In genomic region chr20:32227744-32228688, GRCh38 we compare ENCODE assay signal across 11 cellular contexts. TPM values are rescaled to one million over a fixed set of nuclear protein-coding genes. Genes with fewer than 3 reads are reported as not detected.
DNase-seq lines count a peak whose midpoint lies in the region; TF ChIP-seq lines count a peak whose summit lies in the region.
"Had no signal": no experiment of that assay in that cellular context is flagged by ENCODE, and none has a peak within 500 bp of the region (broad histone marks: within the 10 kb centered on the region; RNA-seq: fewer than 3 reads in every experiment).

No MANE protein-coding gene starts in this region.

- CTCF ChIA-PET in HEK293 (lab: Yijun Ruan, JAX): no interaction called here

- H3K9me3 ChIP-seq in HEK293 (ENCODE audit: control insufficient read depth, insufficient read depth, low read depth, low read length) (no peaks in the 10 kb centered on the region), left ventricle myocardium inferior (replicated peaks) (no peaks in the 10 kb centered on the region), ovary (no peaks in the 10 kb centered on the region)

- no peak overlapping the region for H3K4me3 ChIP-seq in HEK293 (ENCODE audit: low read depth, low read length)
- H3K4me3 ChIP-seq in left ventricle myocardium inferior: peak overlapping the region; percentile 33
- H3K4me3 ChIP-seq in rectal smooth muscle tissue (ENCODE audit: low read length): peak overlapping the region; percentile 35
- H3K4me3 ChIP-seq in ovary: no peak overlapping the region

- no peak for TF ChIP-seq POLR2A in ovary (IDR thresholded peaks at IDR 0.05)

- POLR2A ChIA-PET in HEK293 (lab: Yijun Ruan, JAX): no interaction called here

- H3K36me3 ChIP-seq in HEK293 (ENCODE audit: control insufficient read depth in 2 of 2, insufficient read depth in 1 of 2, low read length in 2 of 2) (peaks cover 14 to 84% of the 10 kb centered on the region in 2 experiments), left ventricle myocardium inferior (peaks cover 55% of the 10 kb centered on the region), rectal smooth muscle tissue (ENCODE audit: control insufficient read depth, insufficient read depth, low read length) (peaks cover 22% of the 10 kb centered on the region), ovary (no peaks in the 10 kb centered on the region)

- H3K4me1 ChIP-seq in HEK293 (ENCODE audit: control insufficient read depth, insufficient read depth, low read length) (no peaks in the 10 kb centered on the region), left ventricle myocardium inferior (peaks cover 25% of the 10 kb centered on the region), rectal smooth muscle tissue (ENCODE audit: control insufficient read depth, insufficient read depth, low read length) (no peaks in the 10 kb centered on the region), ovary (ENCODE audit: insufficient read depth) (no peaks in the 10 kb centered on the region)

- DNase-seq in SIG-M5 (lab: John Stamatoyannopoulos, UW) (peak; percentile 66), left ventricle myocardium inferior (peak; percentile 36), ovary (no peak), midbrain (lab: John Stamatoyannopoulos, UW) (no peak)
- no peak for DNase-seq in stimulated activated CD4-positive, alpha-beta T cell treated with anti-CD3 and anti-CD28 coated beads, Interleukin-2, amount 100 ng/mL, for 24 hours
- DNase-seq: COR-L47; cortex of kidney; NCI-H187 treated with DMSO at 0.1 percent for 48 hours; stimulated activated CD4-positive, alpha-beta T cell treated with anti-CD3 and anti-CD28 coated beads, Interleukin-15, amount 100 ng/mL, for 24 hours had no signal

- 78 to 87% (median 82%) methylated on average over 22 of the region's 22 CpGs for WGBS in ovary, 3 donors

- H3K9ac ChIP-seq in rectal smooth muscle tissue (ENCODE audit: low read length): no peak overlapping the region

- no peak overlapping the region for H3K27ac ChIP-seq in HEK293 (ENCODE audit: extremely low read depth, low read depth, low read length)
- H3K27ac ChIP-seq in left ventricle myocardium inferior (replicated peaks): peak overlapping the region; percentile 91
- H3K27ac ChIP-seq in rectal smooth muscle tissue (ENCODE audit: low read depth, low read length): no peak overlapping the region
- no peak overlapping the region for H3K27ac ChIP-seq in ovary

- intact Hi-C loops in left ventricle myocardium inferior (cut with micrococcal nuclease) (no loop called here), ovary (cut with DNase I) (no loop called here)

- no peak for TF ChIP-seq EP300 in ovary (IDR thresholded peaks at IDR 0.05)

- H3K27me3 ChIP-seq in left ventricle myocardium inferior (ENCODE audit: low read depth) (no peaks in the 10 kb centered on the region), rectal smooth muscle tissue (ENCODE audit: control insufficient read depth, insufficient read depth, low read length) (no peaks in the 10 kb centered on the region), ovary (no peaks in the 10 kb centered on the region)

- no peak for TF ChIP-seq CTCF in HEK293 (tag by site-specific recombination; IDR thresholded peaks at IDR 0.05)
- TF ChIP-seq CTCF in left ventricle myocardium inferior (IDR thresholded peaks at IDR 0.05; ENCODE audit: borderline replicate concordance): no peak
- TF ChIP-seq CTCF in ovary (IDR thresholded peaks at IDR 0.05): no peak

TF ChIP-seq in HEK293, 187 proteins besides CTCF, POLR2A, EP300 and RAD21 (continues in another document):
- TF ChIP-seq PRDM4 (tag by site-specific recombination; IDR thresholded peaks at IDR 0.05) (peak; percentile 58; the same call in 1 of the 2 replicates), ZNF660 (tag by site-specific recombination; IDR thresholded peaks at IDR 0.05) (no peak), ZNF175 (tag by site-specific recombination; IDR thresholded peaks at IDR 0.05) (no peak), ZNF354C (tag by site-specific recombination; IDR thresholded peaks at IDR 0.05; ENCODE audit: borderline replicate concordance, low read depth) (no peak), ZNF658 (tag by site-specific recombination; IDR thresholded peaks at IDR 0.05) (no peak), SETDB1 (IDR thresholded peaks at IDR 0.05; ENCODE audit: insufficient read length, low read length) (no peak), OSR2 (tag by site-specific recombination; IDR thresholded peaks at IDR 0.05) (peak; percentile 39; the same call in 1 of the 2 replicates), ZNF629 (tag by site-specific recombination; IDR thresholded peaks at IDR 0.05) (no peak), ZSCAN23 (tag by site-specific recombination; IDR thresholded peaks at IDR 0.05) (no peak), TCF7L2 (IDR thresholded peaks at IDR 0.05; ENCODE audit: borderline replicate concordance, low read depth, low read length) (no peak), ZNF19 (tag by site-specific recombination; IDR thresholded peaks at IDR 0.05; ENCODE audit: low read depth) (no peak), MZF1 (tag by site-specific recombination; IDR thresholded peaks at IDR 0.05; ENCODE audit: borderline replicate concordance) (no peak), ZFP3 (tag by site-specific recombination; IDR thresholded peaks at IDR 0.05; ENCODE audit: low read depth) (no peak), REPIN1 (tag by site-specific recombination; IDR thresholded peaks at IDR 0.05; ENCODE audit: low read depth) (no peak), MEIS1 (CRISPR knock-in tag; IDR thresholded peaks at IDR 0.05; ENCODE audit: borderline replicate concordance) (no peak), ZNF785 (tag by site-specific recombination; IDR thresholded peaks at IDR 0.05) (no peak), ZNF132 (tag by site-specific recombination; IDR thresholded peaks at IDR 0.05; ENCODE audit: borderline replicate concordance) (no peak), GLIS1 (tag by site-specific recombination; IDR thresholded peaks at IDR 0.05) (peak; percentile 96), ZNF426 (tag by site-specific recombination; IDR thresholded peaks at IDR 0.05) (no peak), ZFP69B (tag by site-specific recombination; IDR thresholded peaks at IDR 0.05) (no peak), HOXA7 (CRISPR knock-in tag; IDR thresholded peaks at IDR 0.05; ENCODE audit: borderline replicate concordance) (no peak), EGR2 (tag by site-specific recombination; IDR thresholded peaks at IDR 0.05; ENCODE audit: low read depth) (no peak), ZSCAN30 (tag by site-specific recombination; IDR thresholded peaks at IDR 0.05) (peak; percentile 77), ZNF623 (tag by site-specific recombination; IDR thresholded peaks at IDR 0.05) (no peak), ZNF777 (tag by site-specific recombination; IDR thresholded peaks at IDR 0.05; ENCODE audit: borderline replicate concordance) (no peak)
- TF ChIP-seq, protein P1, sequence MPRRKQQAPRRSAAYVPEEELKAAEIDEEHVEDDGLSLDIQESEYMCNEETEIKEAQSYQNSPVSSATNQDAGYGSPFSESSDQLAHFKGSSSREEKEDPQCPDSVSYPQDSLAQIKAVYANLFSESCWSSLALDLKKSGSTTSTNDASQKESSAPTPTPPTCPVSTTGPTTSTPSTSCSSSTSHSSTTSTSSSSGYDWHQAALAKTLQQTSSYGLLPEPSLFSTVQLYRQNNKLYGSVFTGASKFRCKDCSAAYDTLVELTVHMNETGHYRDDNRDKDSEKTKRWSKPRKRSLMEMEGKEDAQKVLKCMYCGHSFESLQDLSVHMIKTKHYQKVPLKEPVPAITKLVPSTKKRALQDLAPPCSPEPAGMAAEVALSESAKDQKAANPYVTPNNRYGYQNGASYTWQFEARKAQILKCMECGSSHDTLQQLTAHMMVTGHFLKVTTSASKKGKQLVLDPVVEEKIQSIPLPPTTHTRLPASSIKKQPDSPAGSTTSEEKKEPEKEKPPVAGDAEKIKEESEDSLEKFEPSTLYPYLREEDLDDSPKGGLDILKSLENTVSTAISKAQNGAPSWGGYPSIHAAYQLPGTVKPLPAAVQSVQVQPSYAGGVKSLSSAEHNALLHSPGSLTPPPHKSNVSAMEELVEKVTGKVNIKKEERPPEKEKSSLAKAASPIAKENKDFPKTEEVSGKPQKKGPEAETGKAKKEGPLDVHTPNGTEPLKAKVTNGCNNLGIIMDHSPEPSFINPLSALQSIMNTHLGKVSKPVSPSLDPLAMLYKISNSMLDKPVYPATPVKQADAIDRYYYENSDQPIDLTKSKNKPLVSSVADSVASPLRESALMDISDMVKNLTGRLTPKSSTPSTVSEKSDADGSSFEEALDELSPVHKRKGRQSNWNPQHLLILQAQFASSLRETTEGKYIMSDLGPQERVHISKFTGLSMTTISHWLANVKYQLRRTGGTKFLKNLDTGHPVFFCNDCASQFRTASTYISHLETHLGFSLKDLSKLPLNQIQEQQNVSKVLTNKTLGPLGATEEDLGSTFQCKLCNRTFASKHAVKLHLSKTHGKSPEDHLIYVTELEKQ (tag by site-specific recombination; IDR thresholded peaks at IDR 0.05; ENCODE audit: borderline replicate concordance): no peak; the same call in 1 of the 2 replicates

RNA-seq across cellular contexts. Expression of gene POFUT1, which starts 20.3 kb away (rescaled TPM):
- total RNA-seq in left ventricle myocardium inferior: 28.9 TPM
- total RNA-seq in ovary: 10 to 100 TPM; 18.0 to 47.7 (median 32.3) TPM
- polyA plus RNA-seq in ovary: 10 to 100 TPM; 19.2 to 48.4 TPM

RNA-seq across cellular contexts. Expression of gene PLAGL2, which starts 20.5 kb away (rescaled TPM):
- total RNA-seq in left ventricle myocardium inferior (7.3 TPM), ovary (10 to 100 TPM in 6 of 7 donors, 1 to 10 TPM in 1; 6.6 to 21.8 (median 15.9) TPM)
- polyA plus RNA-seq in ovary: 10 to 100 TPM in 1 of 2 donors, 1 to 10 TPM in 1; 5.4 to 11.4 TPM

RNA-seq across cellular contexts. Expression of gene KIF3B, which starts 49.4 kb away (rescaled TPM):
- 9.9 TPM for total RNA-seq in left ventricle myocardium inferior
- total RNA-seq in ovary: 10 to 100 TPM; 13.8 to 28.5 (median 23.7) TPM
- polyA plus RNA-seq in ovary: 10 to 100 TPM; 10.6 to 29.8 TPM

Comparison
In these comparisons a context has a peak if more than half of its experiments do, and no peak if none do; other contexts are left out.
1. H3K4me3 ChIP-seq: peak in left ventricle myocardium inferior (single experiment) and rectal smooth muscle tissue (single experiment); none in HEK293 (single experiment) and ovary (single experiment).
2. DNase-seq: peak in SIG-M5 (single experiment) and left ventricle myocardium inferior (single experiment); none in ovary (0 of 5), midbrain (single experiment) and stimulated activated CD4-positive, alpha-beta T cell treated with anti-CD3 and anti-CD28 coated beads, Interleukin-2, amount 100 ng/mL, for 24 hours (0 of 2).